ENCODE assay signal across 8 cellular contexts in the genomic region with DNA sequence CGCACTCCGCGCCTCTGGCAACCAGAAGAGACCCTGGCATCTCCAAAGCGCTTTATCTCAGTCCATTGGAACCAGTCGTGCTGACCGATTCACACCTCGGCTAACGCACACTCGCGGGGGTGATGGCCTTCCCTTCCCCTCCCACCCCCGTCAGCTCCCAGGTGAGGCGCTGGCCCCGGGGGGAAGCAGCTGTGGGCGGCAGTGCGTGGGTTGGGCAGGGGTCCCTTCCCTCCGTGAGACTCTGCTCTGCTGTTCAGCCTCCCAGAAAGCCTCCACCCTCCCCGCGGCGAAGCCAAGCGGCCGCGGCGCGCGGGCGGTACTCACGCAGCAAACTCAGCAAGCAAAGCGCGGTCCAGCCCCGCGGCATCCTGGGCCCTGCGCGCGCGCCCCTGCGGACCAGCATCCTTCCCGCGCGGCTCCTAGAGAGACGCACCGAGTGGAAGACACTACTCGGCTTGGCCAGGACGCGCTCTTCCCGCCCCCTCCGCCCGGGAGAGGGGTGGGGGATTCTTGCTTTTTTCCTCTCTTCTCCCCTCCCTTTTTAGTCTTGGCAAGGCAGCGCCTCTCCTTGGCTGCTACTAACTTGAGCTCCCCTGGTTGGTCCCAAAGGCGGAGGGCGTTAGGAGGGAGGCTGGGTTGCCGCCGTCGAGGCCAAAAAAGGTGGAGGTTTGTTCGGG. TPM values are rescaled to one million over a fixed set of nuclear protein-coding genes. Genes with fewer than 3 reads are reported as not detected.
DNase-seq lines count a peak whose midpoint lies in the region; ATAC-seq and TF ChIP-seq lines count a peak whose summit lies in the region.

A gene with protein sequence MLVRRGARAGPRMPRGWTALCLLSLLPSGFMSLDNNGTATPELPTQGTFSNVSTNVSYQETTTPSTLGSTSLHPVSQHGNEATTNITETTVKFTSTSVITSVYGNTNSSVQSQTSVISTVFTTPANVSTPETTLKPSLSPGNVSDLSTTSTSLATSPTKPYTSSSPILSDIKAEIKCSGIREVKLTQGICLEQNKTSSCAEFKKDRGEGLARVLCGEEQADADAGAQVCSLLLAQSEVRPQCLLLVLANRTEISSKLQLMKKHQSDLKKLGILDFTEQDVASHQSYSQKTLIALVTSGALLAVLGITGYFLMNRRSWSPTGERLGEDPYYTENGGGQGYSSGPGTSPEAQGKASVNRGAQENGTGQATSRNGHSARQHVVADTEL (minus strand): TSS at position 448 of the 677 bp plus-strand sequence. CDS start 45 bp downstream, at position 403.

- no peak within 1 kb of the TSS for H3K9ac ChIP-seq in iPS-18a (ENCODE audit: low read length)

- peaks cover 68% of the 10 kb centered on the region for H3K27me3 Mint-ChIP-seq in activated CD8-positive, alpha-beta memory T cell treated with anti-CD3 and anti-CD28 coated beads, Interleukin-2, amount 10 ng/mL, durations not matched to agents 7 days and 5 days

- no peaks in the 10 kb centered on the region for H3K9me3 Mint-ChIP-seq in activated CD8-positive, alpha-beta memory T cell treated with anti-CD3 and anti-CD28 coated beads, Interleukin-2, amount 10 ng/mL, durations not matched to agents 7 days and 5 days (ENCODE audit: low read depth)

- H3K4me3 ChIP-seq in ascending aorta: peak within 1 kb of the TSS; percentile 52 to 60
- peak within 1 kb of the TSS; percentile 53 for H3K4me3 ChIP-seq in iPS-18a (ENCODE audit: low read length)
- H3K4me3 ChIP-seq in spleen: peak within 1 kb of the TSS; percentile 27 to 67 (median 35)

- H3K27ac Mint-ChIP-seq in activated CD8-positive, alpha-beta memory T cell treated with anti-CD3 and anti-CD28 coated beads, Interleukin-2, amount 10 ng/mL, durations not matched to agents 7 days and 5 days: no peak within 1 kb of the TSS

- intact Hi-C loops in ascending aorta (cut with DNase I) (loop anchor here (2.0 kb wide), 1 partner anchor 14 kb away; no protein-coding TSS in a partner anchor), spleen (cut with DNase I; ENCODE audit: low total_unique reads) (no loop called here)

- H3K9me3 ChIP-seq in ascending aorta (no peaks in the 10 kb centered on the region), iPS-18a (ENCODE audit: control insufficient read depth, low read depth, low read length) (no peaks in the 10 kb centered on the region), spleen (no peaks in the 10 kb centered on the region)

- no peak for TF ChIP-seq CTCF in ascending aorta (IDR thresholded peaks at IDR 0.05)
- no peak for TF ChIP-seq CTCF in spleen (IDR thresholded peaks at IDR 0.05 in 8 of 11, conservative IDR thresholded peaks at IDR 0.05 in 3 of 11)

- H3K36me3 ChIP-seq in ascending aorta (no peaks in the 10 kb centered on the region), iPS-18a (ENCODE audit: control insufficient read depth, low read depth, low read length) (no peaks in the 10 kb centered on the region), spleen (no peaks in the 10 kb centered on the region)

- H3K4me1 ChIP-seq in ascending aorta (peaks cover 0 to 3% of the 10 kb centered on the region in 2 donors), iPS-18a (ENCODE audit: control insufficient read depth, low read depth, low read length) (no peaks in the 10 kb centered on the region), spleen (peaks cover 9 to 28% (median 18%) of the 10 kb centered on the region in 6 donors)

- H3K4me1 Mint-ChIP-seq in activated CD8-positive, alpha-beta memory T cell treated with anti-CD3 and anti-CD28 coated beads, Interleukin-2, amount 10 ng/mL, durations not matched to agents 7 days and 5 days: peaks cover 18% of the 10 kb centered on the region

- no peak for TF ChIP-seq POLR2A in spleen (IDR thresholded peaks at IDR 0.05)

- H3K4me3 Mint-ChIP-seq in activated CD8-positive, alpha-beta memory T cell treated with anti-CD3 and anti-CD28 coated beads, Interleukin-2, amount 10 ng/mL, durations not matched to agents 7 days and 5 days: peak within 1 kb of the TSS; percentile 34

- WGBS in spleen, 5 donors: 1 to 10% (median 2%) methylated on average over 25 to 54 of the region's 54 CpGs

- ATAC-seq in activated CD8-positive, alpha-beta memory T cell treated with anti-CD3 and anti-CD28 coated beads, Interleukin-2, amount 10 ng/mL, durations not matched to agents 7 days and 5 days: peak; percentile 89
- ATAC-seq in GM21526 (IDR thresholded peaks at IDR 0.05; ENCODE audit: low FRiP score, unreplicated experiment): no peak

- CTCF ChIA-PET in activated CD8-positive, alpha-beta memory T cell treated with anti-CD3 and anti-CD28 coated beads, Interleukin-2, amount 10 ng/mL, durations not matched to agents 7 days and 5 days (lab: Charles Lee): interaction anchor here (1.5 to 2.0 kb wide), 2 partner anchors 26 to 52 kb away, joined by 5 read pairs; no protein-coding TSS in a partner anchor

- H3K27ac ChIP-seq in ascending aorta (peak within 1 kb of the TSS; percentile 61 to 85), iPS-18a (ENCODE audit: low read length) (no peak within 1 kb of the TSS), spleen (peak within 1 kb of the TSS in 5 of 8 donors; percentile 4 to 70 (median 42))

- H3K27me3 ChIP-seq in ascending aorta (no peaks in the 10 kb centered on the region), iPS-18a (ENCODE audit: control insufficient read depth, insufficient read depth, low read length) (peaks cover 45% of the 10 kb centered on the region), spleen (replicated peaks in 1 of 7) (peaks cover 0 to 47% (median 15%) of the 10 kb centered on the region in 7 donors)

- no peak for DNase-seq in activated CD8-positive, alpha-beta memory T cell treated with anti-CD3 and anti-CD28 coated beads, Interleukin-2, amount 10 ng/mL, durations not matched to agents 7 days and 5 days
- DNase-seq in activated CD8-positive, alpha-beta memory T cell treated with anti-CD3 and anti-CD28 coated beads for 24 hours: no peak
- DNase-seq in ascending aorta (ENCODE audit: low spot score in 2 of 2) (peak in 1 of 2 donors; percentile 82), spleen (no peak), hippocampal formation (lab: John Stamatoyannopoulos, UW) (no peak), RKO (ENCODE audit: low spot score) (no peak)

- no peaks in the 10 kb centered on the region for H3K36me3 Mint-ChIP-seq in activated CD8-positive, alpha-beta memory T cell treated with anti-CD3 and anti-CD28 coated beads, Interleukin-2, amount 10 ng/mL, durations not matched to agents 7 days and 5 days

RNA-seq across cellular contexts. Expression of the gene that starts here (rescaled TPM):
- under 1 TPM; 0.02 to 0.06 TPM for total RNA-seq in activated CD8-positive, alpha-beta memory T cell treated with anti-CD3 and anti-CD28 coated beads, Interleukin-2, amount 10 ng/mL, durations not matched to agents 7 days and 5 days
- total RNA-seq in ascending aorta (142 TPM), spleen (10 to 100 TPM; 12.6 to 31.5 (median 22.0) TPM)
- polyA plus RNA-seq in spleen: 10 to 100 TPM in 1 of 3 donors, 1 to 10 TPM in 2; 5.1 to 17.7 (median 6.7) TPM

Comparison
In these comparisons a context has a peak if more than half of its experiments do, and no peak if none do; other contexts are left out.
1. RNA of the gene that starts here (total RNA-seq): 142 TPM in ascending aorta (single experiment) and 12.6 to 31.5 TPM in spleen; 0.02 to 0.06 TPM in activated CD8-positive, alpha-beta memory T cell treated with anti-CD3 and anti-CD28 coated beads, Interleukin-2, amount 10 ng/mL, durations not matched to agents 7 days and 5 days; every median in the first group is over 10 times any median in the second.
2. Peak in ATAC-seq in activated CD8-positive, alpha-beta memory T cell treated with anti-CD3 and anti-CD28 coated beads, Interleukin-2, amount 10 ng/mL, durations not matched to agents 7 days and 5 days; RNA of the gene not detected or under 1 TPM.
3. Peak in every context shown above with its lines, with median percentiles within 50 percentile points of each other: H3K4me3 ChIP-seq.